In genomic region chr14:32087173-32087861, GRCh38 we compare ENCODE assay signal across 1 cellular context.
TF ChIP-seq lines count a peak whose summit lies in the region.

No MANE protein-coding gene starts in this region.

TF ChIP-seq in neural cell, 6 proteins besides CTCF, POLR2A, EP300 and RAD21 (continued from another document):
- TF ChIP-seq REST (IDR thresholded peaks at IDR 0.05; ENCODE audit: borderline replicate concordance) (no peak), POLR2AphosphoS5 (IDR thresholded peaks at IDR 0.05) (no peak), MXI1 (conservative IDR thresholded peaks at IDR 0.05; ENCODE audit: poor library complexity, severe bottlenecking) (no peak), EZH2 (IDR thresholded peaks at IDR 0.05; ENCODE audit: borderline replicate concordance, insufficient read depth, low read length, poor library complexity, severe bottlenecking) (no peak), TAF1 (IDR thresholded peaks at IDR 0.05; ENCODE audit: low read depth) (no peak)
